Comparison of ENCODE assay signal across 1 cellular context in the genomic region with DNA sequence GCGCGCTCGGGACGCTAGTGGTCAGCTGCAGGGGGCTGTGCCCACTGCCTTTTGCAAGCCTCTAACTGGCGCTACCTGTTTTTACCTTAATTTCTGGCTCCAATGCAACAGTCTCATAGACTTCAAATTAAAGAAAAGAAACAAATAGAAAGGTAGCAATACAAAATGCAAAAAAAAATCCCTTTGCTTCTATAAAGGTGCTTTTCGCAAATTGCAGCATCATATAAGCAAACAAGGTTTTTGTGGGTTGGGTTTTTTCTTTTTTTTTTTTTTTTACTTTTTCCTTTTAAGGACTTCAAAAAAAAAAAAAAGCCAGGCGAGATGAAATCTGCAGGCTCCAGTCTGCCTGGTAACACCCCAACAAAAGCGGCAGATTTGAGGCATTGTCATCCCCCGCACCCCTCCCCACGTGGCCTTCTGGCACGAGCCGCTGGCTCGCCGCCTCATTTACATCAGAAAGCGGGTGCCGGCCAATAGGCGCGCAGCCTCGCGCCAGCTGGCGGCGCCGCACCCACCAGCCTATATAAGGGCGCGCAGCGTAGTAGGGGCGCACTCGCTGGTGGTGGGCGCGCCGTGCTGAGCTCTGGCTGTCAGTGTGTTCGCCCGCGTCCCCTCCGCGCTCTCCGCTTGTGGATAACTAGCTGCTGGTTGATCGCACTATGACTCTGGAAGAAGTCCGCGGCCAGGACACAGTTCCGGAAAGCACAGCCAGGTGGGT.
TF ChIP-seq lines count a peak whose summit lies in the region.

A gene with protein sequence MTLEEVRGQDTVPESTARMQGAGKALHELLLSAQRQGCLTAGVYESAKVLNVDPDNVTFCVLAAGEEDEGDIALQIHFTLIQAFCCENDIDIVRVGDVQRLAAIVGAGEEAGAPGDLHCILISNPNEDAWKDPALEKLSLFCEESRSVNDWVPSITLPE (plus strand): TSS at position 550 of the 718 bp plus-strand sequence. CDS start 110 bp downstream, at position 660.

TF ChIP-seq in K562, 482 proteins besides CTCF, POLR2A, EP300 and RAD21 (continued from another document and continues in another):
- TF ChIP-seq, protein P1, sequence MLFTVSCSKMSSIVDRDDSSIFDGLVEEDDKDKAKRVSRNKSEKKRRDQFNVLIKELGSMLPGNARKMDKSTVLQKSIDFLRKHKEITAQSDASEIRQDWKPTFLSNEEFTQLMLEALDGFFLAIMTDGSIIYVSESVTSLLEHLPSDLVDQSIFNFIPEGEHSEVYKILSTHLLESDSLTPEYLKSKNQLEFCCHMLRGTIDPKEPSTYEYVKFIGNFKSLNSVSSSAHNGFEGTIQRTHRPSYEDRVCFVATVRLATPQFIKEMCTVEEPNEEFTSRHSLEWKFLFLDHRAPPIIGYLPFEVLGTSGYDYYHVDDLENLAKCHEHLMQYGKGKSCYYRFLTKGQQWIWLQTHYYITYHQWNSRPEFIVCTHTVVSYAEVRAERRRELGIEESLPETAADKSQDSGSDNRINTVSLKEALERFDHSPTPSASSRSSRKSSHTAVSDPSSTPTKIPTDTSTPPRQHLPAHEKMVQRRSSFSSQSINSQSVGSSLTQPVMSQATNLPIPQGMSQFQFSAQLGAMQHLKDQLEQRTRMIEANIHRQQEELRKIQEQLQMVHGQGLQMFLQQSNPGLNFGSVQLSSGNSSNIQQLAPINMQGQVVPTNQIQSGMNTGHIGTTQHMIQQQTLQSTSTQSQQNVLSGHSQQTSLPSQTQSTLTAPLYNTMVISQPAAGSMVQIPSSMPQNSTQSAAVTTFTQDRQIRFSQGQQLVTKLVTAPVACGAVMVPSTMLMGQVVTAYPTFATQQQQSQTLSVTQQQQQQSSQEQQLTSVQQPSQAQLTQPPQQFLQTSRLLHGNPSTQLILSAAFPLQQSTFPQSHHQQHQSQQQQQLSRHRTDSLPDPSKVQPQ (CRISPR knock-in tag; IDR thresholded peaks at IDR 0.05; ENCODE audit: borderline replicate concordance), result no peak
- TF ChIP-seq ZNF121 (CRISPR knock-in tag; conservative IDR thresholded peaks at IDR 0.05), result no peak
- TF ChIP-seq ZNF778 (CRISPR knock-in tag; IDR thresholded peaks at IDR 0.05), result no peak
- no peak for TF ChIP-seq RBM34 (IDR thresholded peaks at IDR 0.05; ENCODE audit: borderline replicate concordance, insufficient read depth, low read length)
- no peak for TF ChIP-seq SMAD1 (IDR thresholded peaks at IDR 0.05; ENCODE audit: low read depth, low read length, partially characterized antibody)
- TF ChIP-seq CBFA2T3 (IDR thresholded peaks at IDR 0.05), result 0 out of 2 replicates have a peak, but pooled peaks have one; percentile 19
- TF ChIP-seq RAD51 (IDR thresholded peaks at IDR 0.05; ENCODE audit: borderline replicate concordance, low read depth), result peak; percentile 43; the same call in 1 of the 2 replicates
- TF ChIP-seq ZNF408 (CRISPR knock-in tag; IDR thresholded peaks at IDR 0.05; ENCODE audit: low read depth), result no peak
- TF ChIP-seq FOXA3 (CRISPR knock-in tag; conservative IDR thresholded peaks at IDR 0.05 in 1 of 2, IDR thresholded peaks at IDR 0.05 in 1 of 2), result no peak
- TF ChIP-seq, protein P2, sequence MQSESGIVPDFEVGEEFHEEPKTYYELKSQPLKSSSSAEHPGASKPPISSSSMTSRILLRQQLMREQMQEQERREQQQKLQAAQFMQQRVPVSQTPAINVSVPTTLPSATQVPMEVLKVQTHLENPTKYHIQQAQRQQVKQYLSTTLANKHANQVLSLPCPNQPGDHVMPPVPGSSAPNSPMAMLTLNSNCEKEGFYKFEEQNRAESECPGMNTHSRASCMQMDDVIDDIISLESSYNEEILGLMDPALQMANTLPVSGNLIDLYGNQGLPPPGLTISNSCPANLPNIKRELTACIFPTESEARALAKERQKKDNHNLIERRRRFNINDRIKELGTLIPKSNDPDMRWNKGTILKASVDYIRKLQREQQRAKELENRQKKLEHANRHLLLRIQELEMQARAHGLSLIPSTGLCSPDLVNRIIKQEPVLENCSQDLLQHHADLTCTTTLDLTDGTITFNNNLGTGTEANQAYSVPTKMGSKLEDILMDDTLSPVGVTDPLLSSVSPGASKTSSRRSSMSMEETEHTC (IDR thresholded peaks at IDR 0.05), result no peak
- TF ChIP-seq SMARCA4 (IDR thresholded peaks at IDR 0.05), result no peak
- TF ChIP-seq, protein P3, sequence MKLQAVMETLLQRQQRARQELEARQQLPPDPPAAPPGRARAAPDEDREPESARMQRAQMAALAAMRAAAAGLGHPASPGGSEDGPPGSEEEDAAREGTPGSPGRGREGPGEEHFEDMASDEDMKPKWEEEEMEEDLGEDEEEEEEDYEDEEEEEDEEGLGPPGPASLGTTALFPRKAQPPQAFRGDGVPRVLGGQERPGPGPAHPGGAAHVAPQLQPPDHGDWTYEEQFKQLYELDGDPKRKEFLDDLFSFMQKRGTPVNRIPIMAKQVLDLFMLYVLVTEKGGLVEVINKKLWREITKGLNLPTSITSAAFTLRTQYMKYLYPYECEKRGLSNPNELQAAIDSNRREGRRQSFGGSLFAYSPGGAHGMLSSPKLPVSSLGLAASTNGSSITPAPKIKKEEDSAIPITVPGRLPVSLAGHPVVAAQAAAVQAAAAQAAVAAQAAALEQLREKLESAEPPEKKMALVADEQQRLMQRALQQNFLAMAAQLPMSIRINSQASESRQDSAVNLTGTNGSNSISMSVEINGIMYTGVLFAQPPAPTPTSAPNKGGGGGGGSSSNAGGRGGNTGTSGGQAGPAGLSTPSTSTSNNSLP (IDR thresholded peaks at IDR 0.05; ENCODE audit: borderline replicate concordance, low read depth, low read length), result no peak
- peak; percentile 88; the same call in 1 of the 2 replicates for TF ChIP-seq MTA3 (IDR thresholded peaks at IDR 0.05; ENCODE audit: borderline replicate concordance)
- no peak for TF ChIP-seq CBX5 (IDR thresholded peaks at IDR 0.05; ENCODE audit: borderline replicate concordance, low read depth)
- TF ChIP-seq, protein P4, sequence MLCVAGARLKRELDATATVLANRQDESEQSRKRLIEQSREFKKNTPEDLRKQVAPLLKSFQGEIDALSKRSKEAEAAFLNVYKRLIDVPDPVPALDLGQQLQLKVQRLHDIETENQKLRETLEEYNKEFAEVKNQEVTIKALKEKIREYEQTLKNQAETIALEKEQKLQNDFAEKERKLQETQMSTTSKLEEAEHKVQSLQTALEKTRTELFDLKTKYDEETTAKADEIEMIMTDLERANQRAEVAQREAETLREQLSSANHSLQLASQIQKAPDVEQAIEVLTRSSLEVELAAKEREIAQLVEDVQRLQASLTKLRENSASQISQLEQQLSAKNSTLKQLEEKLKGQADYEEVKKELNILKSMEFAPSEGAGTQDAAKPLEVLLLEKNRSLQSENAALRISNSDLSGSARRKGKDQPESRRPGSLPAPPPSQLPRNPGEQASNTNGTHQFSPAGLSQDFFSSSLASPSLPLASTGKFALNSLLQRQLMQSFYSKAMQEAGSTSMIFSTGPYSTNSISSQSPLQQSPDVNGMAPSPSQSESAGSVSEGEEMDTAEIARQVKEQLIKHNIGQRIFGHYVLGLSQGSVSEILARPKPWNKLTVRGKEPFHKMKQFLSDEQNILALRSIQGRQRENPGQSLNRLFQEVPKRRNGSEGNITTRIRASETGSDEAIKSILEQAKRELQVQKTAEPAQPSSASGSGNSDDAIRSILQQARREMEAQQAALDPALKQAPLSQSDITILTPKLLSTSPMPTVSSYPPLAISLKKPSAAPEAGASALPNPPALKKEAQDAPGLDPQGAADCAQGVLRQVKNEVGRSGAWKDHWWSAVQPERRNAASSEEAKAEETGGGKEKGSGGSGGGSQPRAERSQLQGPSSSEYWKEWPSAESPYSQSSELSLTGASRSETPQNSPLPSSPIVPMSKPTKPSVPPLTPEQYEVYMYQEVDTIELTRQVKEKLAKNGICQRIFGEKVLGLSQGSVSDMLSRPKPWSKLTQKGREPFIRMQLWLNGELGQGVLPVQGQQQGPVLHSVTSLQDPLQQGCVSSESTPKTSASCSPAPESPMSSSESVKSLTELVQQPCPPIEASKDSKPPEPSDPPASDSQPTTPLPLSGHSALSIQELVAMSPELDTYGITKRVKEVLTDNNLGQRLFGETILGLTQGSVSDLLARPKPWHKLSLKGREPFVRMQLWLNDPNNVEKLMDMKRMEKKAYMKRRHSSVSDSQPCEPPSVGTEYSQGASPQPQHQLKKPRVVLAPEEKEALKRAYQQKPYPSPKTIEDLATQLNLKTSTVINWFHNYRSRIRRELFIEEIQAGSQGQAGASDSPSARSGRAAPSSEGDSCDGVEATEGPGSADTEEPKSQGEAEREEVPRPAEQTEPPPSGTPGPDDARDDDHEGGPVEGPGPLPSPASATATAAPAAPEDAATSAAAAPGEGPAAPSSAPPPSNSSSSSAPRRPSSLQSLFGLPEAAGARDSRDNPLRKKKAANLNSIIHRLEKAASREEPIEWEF (CRISPR knock-in tag; IDR thresholded peaks at IDR 0.05), result no peak
- TF ChIP-seq, protein P5, sequence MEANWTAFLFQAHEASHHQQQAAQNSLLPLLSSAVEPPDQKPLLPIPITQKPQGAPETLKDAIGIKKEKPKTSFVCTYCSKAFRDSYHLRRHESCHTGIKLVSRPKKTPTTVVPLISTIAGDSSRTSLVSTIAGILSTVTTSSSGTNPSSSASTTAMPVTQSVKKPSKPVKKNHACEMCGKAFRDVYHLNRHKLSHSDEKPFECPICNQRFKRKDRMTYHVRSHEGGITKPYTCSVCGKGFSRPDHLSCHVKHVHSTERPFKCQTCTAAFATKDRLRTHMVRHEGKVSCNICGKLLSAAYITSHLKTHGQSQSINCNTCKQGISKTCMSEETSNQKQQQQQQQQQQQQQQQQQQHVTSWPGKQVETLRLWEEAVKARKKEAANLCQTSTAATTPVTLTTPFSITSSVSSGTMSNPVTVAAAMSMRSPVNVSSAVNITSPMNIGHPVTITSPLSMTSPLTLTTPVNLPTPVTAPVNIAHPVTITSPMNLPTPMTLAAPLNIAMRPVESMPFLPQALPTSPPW (CRISPR knock-in tag; IDR thresholded peaks at IDR 0.05), result peak; percentile 85
- TF ChIP-seq CEBPB (tag; IDR thresholded peaks at IDR 0.05), result no peak
- TF ChIP-seq, protein P6, sequence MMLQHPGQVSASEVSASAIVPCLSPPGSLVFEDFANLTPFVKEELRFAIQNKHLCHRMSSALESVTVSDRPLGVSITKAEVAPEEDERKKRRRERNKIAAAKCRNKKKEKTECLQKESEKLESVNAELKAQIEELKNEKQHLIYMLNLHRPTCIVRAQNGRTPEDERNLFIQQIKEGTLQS (IDR thresholded peaks at IDR 0.05), result no peak
- TF ChIP-seq, protein P6 (CRISPR knock-in tag; conservative IDR thresholded peaks at IDR 0.05), result no peak
- TF ChIP-seq, protein P7, sequence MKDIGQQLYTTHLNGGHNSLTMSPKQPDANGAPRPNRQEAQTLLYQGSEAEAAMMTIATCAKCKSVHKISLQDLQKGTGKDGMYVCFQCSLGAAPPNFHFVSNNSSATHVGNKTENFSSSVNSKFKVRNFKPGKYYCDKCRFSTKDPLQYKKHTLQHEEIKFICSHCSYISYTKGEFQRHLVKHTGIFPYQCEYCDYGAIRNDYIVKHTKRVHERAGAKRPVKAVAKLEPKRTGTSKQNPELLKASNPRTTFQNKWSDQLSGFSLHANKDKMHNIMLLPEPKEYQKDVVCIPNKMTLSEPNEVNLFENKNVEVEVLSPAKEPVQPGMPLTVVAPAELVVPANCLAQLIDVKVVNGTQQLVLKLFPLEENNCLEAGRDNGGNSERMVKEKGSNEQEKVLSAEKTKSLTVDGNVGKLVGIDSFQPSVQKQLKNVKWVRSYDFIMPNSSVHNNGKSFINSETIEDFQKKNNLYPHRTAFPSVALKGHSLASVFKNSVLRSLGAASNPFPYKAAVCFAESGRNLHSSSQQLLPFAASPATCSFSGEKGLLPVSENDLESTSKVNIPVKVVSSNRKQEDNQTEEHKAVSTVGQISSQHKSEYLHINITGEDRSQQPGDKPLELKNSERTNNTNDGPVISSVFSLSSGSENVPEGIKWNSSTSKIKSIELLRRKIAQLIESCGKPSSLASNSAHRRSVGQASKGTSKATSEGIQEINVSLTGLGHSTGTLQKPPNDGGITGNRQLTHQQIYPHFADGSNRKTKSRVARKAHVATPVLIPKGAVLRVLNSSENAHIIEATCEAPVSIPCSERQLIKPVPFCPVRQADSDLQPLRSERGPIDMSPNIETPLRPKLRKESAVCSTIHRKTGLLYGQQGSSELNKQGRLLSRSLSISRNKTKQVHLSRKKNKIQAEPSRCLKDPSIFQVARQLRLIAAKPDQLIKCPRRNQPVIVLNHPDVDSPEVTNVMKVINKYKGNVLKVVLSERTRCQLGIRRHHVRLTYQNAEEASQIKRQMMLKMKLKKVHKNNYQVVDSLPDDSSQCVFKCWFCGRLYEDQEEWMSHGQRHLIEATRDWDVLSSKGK (CRISPR knock-in tag; IDR thresholded peaks at IDR 0.05), result no peak
